Comparison of ENCODE assay signal across 1 cellular context in genomic region chr14:50812180-50812579, GRCh38.
TF ChIP-seq lines count a peak whose summit lies in the region.

No MANE protein-coding gene starts in this region.

TF ChIP-seq in GM23338, 12 proteins besides CTCF, POLR2A, EP300 and RAD21 (continued from another document):
- TF ChIP-seq ZNF462 (CRISPR knock-in tag; IDR thresholded peaks at IDR 0.05) (no peak), STAT1 (IDR thresholded peaks at IDR 0.05; ENCODE audit: unreplicated experiment) (no peak), CREB1 (CRISPR knock-in tag; IDR thresholded peaks at IDR 0.05; ENCODE audit: low read depth) (no peak), JUNB (IDR thresholded peaks at IDR 0.05; ENCODE audit: unreplicated experiment) (no peak), REST (IDR thresholded peaks at IDR 0.05; ENCODE audit: unreplicated experiment) (no peak), ZNF331 (CRISPR knock-in tag; IDR thresholded peaks at IDR 0.05; ENCODE audit: low read depth) (no peak), NANOG (IDR thresholded peaks at IDR 0.05; ENCODE audit: borderline replicate concordance) (no peak), POLR2AphosphoS5 (IDR thresholded peaks at IDR 0.05; ENCODE audit: low read depth) (no peak), ETS1 (IDR thresholded peaks at IDR 0.05) (no peak), EZH2phosphoT487 (IDR thresholded peaks at IDR 0.05; ENCODE audit: unreplicated experiment) (no peak)
